2 cellular contexts compared by ENCODE assay signal in genomic region chr20:658202-658601, GRCh38.
TF ChIP-seq lines count a peak whose summit lies in the region.

No MANE protein-coding gene starts in this region.

TF ChIP-seq in GM23338, 12 proteins besides CTCF, POLR2A, EP300 and RAD21:
- TF ChIP-seq EZH2 (IDR thresholded peaks at IDR 0.05; ENCODE audit: low read depth, unreplicated experiment) = no peak
- TF ChIP-seq, protein P1, sequence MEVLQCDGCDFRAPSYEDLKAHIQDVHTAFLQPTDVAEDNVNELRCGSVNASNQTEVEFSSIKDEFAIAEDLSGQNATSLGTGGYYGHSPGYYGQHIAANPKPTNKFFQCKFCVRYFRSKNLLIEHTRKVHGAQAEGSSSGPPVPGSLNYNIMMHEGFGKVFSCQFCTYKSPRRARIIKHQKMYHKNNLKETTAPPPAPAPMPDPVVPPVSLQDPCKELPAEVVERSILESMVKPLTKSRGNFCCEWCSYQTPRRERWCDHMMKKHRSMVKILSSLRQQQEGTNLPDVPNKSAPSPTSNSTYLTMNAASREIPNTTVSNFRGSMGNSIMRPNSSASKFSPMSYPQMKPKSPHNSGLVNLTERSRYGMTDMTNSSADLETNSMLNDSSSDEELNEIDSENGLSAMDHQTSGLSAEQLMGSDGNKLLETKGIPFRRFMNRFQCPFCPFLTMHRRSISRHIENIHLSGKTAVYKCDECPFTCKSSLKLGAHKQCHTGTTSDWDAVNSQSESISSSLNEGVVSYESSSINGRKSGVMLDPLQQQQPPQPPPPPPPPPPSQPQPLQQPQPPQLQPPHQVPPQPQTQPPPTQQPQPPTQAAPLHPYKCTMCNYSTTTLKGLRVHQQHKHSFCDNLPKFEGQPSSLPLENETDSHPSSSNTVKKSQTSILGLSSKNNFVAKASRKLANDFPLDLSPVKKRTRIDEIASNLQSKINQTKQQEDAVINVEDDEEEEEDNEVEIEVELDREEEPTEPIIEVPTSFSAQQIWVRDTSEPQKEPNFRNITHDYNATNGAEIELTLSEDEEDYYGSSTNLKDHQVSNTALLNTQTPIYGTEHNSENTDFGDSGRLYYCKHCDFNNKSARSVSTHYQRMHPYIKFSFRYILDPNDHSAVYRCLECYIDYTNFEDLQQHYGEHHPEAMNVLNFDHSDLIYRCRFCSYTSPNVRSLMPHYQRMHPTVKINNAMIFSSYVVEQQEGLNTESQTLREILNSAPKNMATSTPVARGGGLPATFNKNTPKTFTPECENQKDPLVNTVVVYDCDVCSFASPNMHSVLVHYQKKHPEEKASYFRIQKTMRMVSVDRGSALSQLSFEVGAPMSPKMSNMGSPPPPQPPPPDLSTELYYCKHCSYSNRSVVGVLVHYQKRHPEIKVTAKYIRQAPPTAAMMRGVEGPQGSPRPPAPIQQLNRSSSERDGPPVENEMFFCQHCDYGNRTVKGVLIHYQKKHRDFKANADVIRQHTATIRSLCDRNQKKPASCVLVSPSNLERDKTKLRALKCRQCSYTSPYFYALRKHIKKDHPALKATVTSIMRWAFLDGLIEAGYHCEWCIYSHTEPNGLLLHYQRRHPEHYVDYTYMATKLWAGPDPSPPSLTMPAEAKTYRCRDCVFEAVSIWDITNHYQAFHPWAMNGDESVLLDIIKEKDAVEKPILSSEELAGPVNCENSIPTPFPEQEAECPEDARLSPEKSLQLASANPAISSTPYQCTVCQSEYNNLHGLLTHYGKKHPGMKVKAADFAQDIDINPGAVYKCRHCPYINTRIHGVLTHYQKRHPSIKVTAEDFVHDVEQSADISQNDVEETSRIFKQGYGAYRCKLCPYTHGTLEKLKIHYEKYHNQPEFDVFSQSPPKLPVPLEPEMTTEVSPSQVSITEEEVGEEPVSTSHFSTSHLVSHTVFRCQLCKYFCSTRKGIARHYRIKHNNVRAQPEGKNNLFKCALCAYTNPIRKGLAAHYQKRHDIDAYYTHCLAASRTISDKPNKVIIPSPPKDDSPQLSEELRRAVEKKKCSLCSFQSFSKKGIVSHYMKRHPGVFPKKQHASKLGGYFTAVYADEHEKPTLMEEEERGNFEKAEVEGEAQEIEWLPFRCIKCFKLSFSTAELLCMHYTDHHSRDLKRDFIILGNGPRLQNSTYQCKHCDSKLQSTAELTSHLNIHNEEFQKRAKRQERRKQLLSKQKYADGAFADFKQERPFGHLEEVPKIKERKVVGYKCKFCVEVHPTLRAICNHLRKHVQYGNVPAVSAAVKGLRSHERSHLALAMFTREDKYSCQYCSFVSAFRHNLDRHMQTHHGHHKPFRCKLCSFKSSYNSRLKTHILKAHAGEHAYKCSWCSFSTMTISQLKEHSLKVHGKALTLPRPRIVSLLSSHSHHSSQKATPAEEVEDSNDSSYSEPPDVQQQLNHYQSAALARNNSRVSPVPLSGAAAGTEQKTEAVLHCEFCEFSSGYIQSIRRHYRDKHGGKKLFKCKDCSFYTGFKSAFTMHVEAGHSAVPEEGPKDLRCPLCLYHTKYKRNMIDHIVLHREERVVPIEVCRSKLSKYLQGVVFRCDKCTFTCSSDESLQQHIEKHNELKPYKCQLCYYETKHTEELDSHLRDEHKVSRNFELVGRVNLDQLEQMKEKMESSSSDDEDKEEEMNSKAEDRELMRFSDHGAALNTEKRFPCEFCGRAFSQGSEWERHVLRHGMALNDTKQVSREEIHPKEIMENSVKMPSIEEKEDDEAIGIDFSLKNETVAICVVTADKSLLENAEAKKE (CRISPR knock-in tag; IDR thresholded peaks at IDR 0.05) = 0 out of 2 replicates have a peak, but pooled peaks have one; percentile 52
- TF ChIP-seq CREB1 (CRISPR knock-in tag; IDR thresholded peaks at IDR 0.05; ENCODE audit: low read depth) = no peak
- TF ChIP-seq REST (IDR thresholded peaks at IDR 0.05; ENCODE audit: unreplicated experiment) = no peak
- no peak for TF ChIP-seq NANOG (IDR thresholded peaks at IDR 0.05; ENCODE audit: borderline replicate concordance)
- TF ChIP-seq, protein P2, sequence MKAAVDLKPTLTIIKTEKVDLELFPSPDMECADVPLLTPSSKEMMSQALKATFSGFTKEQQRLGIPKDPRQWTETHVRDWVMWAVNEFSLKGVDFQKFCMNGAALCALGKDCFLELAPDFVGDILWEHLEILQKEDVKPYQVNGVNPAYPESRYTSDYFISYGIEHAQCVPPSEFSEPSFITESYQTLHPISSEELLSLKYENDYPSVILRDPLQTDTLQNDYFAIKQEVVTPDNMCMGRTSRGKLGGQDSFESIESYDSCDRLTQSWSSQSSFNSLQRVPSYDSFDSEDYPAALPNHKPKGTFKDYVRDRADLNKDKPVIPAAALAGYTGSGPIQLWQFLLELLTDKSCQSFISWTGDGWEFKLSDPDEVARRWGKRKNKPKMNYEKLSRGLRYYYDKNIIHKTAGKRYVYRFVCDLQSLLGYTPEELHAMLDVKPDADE (IDR thresholded peaks at IDR 0.05) = no peak
- no peak for TF ChIP-seq POLR2AphosphoS5 (IDR thresholded peaks at IDR 0.05; ENCODE audit: low read depth)
- TF ChIP-seq ZNF331 (CRISPR knock-in tag; IDR thresholded peaks at IDR 0.05; ENCODE audit: low read depth) = no peak
TF ChIP-seq in GM23338: peak in this region for 1.

TF ChIP-seq in endothelial cell of umbilical vein, 7 proteins besides CTCF, POLR2A, EP300 and RAD21:
- TF ChIP-seq EZH2 (IDR thresholded peaks at IDR 0.05; ENCODE audit: borderline replicate concordance, low read depth, low read length, severe bottlenecking) (peak; percentile 5), MYC (IDR thresholded peaks at IDR 0.05; ENCODE audit: low read depth, low read length) (no peak), MAX (IDR thresholded peaks at IDR 0.05; ENCODE audit: insufficient read depth, insufficient read length) (no peak)
